In the genomic region with DNA sequence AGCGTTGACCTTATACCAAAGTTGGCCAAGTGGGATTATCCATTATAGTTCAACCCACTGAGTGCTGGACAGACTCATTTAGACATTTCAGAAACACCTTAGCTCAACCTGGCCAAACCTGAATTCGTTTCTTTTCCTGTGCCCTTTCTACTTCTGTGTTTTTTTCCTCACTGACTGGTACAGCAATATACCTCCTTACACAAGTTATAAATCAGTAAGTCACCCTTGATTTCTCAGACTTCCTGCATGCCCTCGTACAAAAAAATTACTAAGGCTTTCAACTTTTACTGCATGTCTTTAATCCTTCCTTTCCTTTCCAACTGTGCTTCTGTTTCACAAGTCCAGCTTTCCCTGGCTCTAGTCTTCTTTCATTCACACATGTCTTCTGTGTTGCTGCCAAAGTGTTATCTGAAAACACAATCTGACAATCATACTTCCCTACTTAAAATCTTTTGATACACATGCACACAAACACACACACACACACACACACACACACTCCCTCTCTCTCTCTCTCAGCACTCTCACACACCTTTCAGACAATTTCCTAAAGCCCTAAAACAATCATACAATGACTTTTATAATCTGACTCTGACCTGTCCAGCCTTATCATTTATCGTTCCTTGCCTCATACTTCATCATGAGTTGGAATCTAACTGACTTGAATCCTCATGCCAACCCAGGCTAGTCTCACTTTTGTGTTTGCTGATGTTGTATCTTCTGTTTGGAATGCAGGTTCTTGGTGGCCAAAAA, we compare ENCODE assay signal across 1 cellular context.
TF ChIP-seq lines count a peak whose summit lies in the region.

No MANE protein-coding gene starts in this region.

TF ChIP-seq in GM23338, 12 proteins besides CTCF, POLR2A, EP300 and RAD21 (continued from another document):
- TF ChIP-seq, protein P1, sequence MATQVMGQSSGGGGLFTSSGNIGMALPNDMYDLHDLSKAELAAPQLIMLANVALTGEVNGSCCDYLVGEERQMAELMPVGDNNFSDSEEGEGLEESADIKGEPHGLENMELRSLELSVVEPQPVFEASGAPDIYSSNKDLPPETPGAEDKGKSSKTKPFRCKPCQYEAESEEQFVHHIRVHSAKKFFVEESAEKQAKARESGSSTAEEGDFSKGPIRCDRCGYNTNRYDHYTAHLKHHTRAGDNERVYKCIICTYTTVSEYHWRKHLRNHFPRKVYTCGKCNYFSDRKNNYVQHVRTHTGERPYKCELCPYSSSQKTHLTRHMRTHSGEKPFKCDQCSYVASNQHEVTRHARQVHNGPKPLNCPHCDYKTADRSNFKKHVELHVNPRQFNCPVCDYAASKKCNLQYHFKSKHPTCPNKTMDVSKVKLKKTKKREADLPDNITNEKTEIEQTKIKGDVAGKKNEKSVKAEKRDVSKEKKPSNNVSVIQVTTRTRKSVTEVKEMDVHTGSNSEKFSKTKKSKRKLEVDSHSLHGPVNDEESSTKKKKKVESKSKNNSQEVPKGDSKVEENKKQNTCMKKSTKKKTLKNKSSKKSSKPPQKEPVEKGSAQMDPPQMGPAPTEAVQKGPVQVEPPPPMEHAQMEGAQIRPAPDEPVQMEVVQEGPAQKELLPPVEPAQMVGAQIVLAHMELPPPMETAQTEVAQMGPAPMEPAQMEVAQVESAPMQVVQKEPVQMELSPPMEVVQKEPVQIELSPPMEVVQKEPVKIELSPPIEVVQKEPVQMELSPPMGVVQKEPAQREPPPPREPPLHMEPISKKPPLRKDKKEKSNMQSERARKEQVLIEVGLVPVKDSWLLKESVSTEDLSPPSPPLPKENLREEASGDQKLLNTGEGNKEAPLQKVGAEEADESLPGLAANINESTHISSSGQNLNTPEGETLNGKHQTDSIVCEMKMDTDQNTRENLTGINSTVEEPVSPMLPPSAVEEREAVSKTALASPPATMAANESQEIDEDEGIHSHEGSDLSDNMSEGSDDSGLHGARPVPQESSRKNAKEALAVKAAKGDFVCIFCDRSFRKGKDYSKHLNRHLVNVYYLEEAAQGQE (IDR thresholded peaks at IDR 0.05; ENCODE audit: unreplicated experiment), result no peak
